ENCODE assay signal across 23 cellular contexts in genomic region chr3:60456180-60456579, GRCh38.
"Had no signal": no experiment of that assay in that cellular context is flagged by ENCODE, and none has a peak within 500 bp of the region (broad histone marks: within the 10 kb centered on the region; RNA-seq: fewer than 3 reads in every experiment).

No MANE protein-coding gene starts in this region.

- H3K4me3 Mint-ChIP-seq: activated CD4-positive, alpha-beta memory T cell treated with anti-CD3 and anti-CD28 coated beads, Interleukin-2, amount 10 ng/mL, durations not matched to agents 7 days and 5 days; activated naive CD8-positive, alpha-beta T cell treated with anti-CD3 and anti-CD28 coated beads, Interleukin-2, amount 50 U/mL, for 24 hours; activated T-helper 17 cell treated with anti-CD3 and anti-CD28 coated beads, Interleukin-2, amount 50 U/mL, for 72 hours; naive thymus-derived CD4-positive, alpha-beta T cell; neural progenitor cell; stimulated activated naive B cell treated with anti-CD40 and anti-IgM and Interleukin-4, amounts not matched to agents 10 μg/mL and 1 μg/mL and 100 μg/mL, for 72 hours; T-helper 17 cell had no signal

- H3K9me3 Mint-ChIP-seq: activated CD4-positive, alpha-beta memory T cell treated with anti-CD3 and anti-CD28 coated beads, Interleukin-2, amount 10 ng/mL, durations not matched to agents 7 days and 5 days; activated T-helper 17 cell treated with anti-CD3 and anti-CD28 coated beads, Interleukin-2, amount 50 U/mL, for 72 hours; neural progenitor cell had no signal

- H3K36me3 ChIP-seq: cardiac muscle cell, left ventricle myocardium inferior, neural progenitor cell, sigmoid colon, upper lobe of right lung had no signal

- H3K27me3 Mint-ChIP-seq: activated CD4-positive, alpha-beta memory T cell treated with anti-CD3 and anti-CD28 coated beads, Interleukin-2, amount 10 ng/mL, durations not matched to agents 7 days and 5 days; activated naive CD8-positive, alpha-beta T cell treated with anti-CD3 and anti-CD28 coated beads, Interleukin-2, amount 50 U/mL, for 24 hours; stimulated activated naive B cell treated with anti-CD40 and anti-IgM and Interleukin-4, amounts not matched to agents 10 μg/mL and 1 μg/mL and 100 μg/mL, for 72 hours; T-helper 17 cell had no signal

- H3K27ac Mint-ChIP-seq: activated CD4-positive, alpha-beta memory T cell treated with anti-CD3 and anti-CD28 coated beads, Interleukin-2, amount 10 ng/mL, durations not matched to agents 7 days and 5 days; activated naive CD8-positive, alpha-beta T cell treated with anti-CD3 and anti-CD28 coated beads, Interleukin-2, amount 50 U/mL, for 24 hours; activated T-helper 17 cell treated with anti-CD3 and anti-CD28 coated beads, Interleukin-2, amount 50 U/mL, for 72 hours; neural progenitor cell; stimulated activated naive B cell treated with anti-CD40 and anti-IgM and Interleukin-4, amounts not matched to agents 10 μg/mL and 1 μg/mL and 100 μg/mL, for 72 hours; T-helper 17 cell had no signal

- H3K36me3 Mint-ChIP-seq: neural progenitor cell; stimulated activated naive B cell treated with anti-CD40 and anti-IgM and Interleukin-4, amounts not matched to agents 10 μg/mL and 1 μg/mL and 100 μg/mL, for 72 hours had no signal

- DNase-seq: activated CD4-positive, alpha-beta memory T cell treated with anti-CD3 and anti-CD28 coated beads, Interleukin-2, amount 10 ng/mL, durations not matched to agents 7 days and 5 days; activated CD4-positive, alpha-beta T cell treated with anti-CD3 and anti-CD28 coated beads for 48 hours; activated CD4-positive, CD25-positive, alpha-beta regulatory T cell; activated naive CD8-positive, alpha-beta T cell treated with anti-CD3 and anti-CD28 coated beads, Interleukin-2, amount 50 U/mL, for 24 hours; dermis blood vessel endothelial cell; effector CD8-positive, alpha-beta T cell; erythroblast; foreskin melanocyte; glutamatergic neuron; left ventricle myocardium inferior; naive thymus-derived CD4-positive, alpha-beta T cell; posterior cingulate gyrus; sigmoid colon; stimulated activated CD4-positive, alpha-beta T cell treated with anti-CD3 and anti-CD28 coated beads, Interleukin-15, amount 100 ng/mL, for 24 hours; stimulated activated naive B cell treated with anti-CD40 and anti-IgM and Interleukin-4, amounts not matched to agents 10 μg/mL and 1 μg/mL and 100 μg/mL, for 72 hours; SW 1271; T-helper 17 cell; upper lobe of right lung had no signal

- H3K27me3 ChIP-seq: cardiac muscle cell, hepatocyte, neural progenitor cell, upper lobe of right lung had no signal

- H3K4me1 ChIP-seq: left ventricle myocardium inferior, neural progenitor cell, upper lobe of right lung had no signal

- H3K9ac ChIP-seq: neural progenitor cell had no signal

- H3K9me3 ChIP-seq: left ventricle myocardium inferior, sigmoid colon, upper lobe of right lung had no signal

- H3K27ac ChIP-seq: cardiac muscle cell, hepatocyte, left ventricle myocardium inferior, neural progenitor cell, sigmoid colon, upper lobe of right lung had no signal

- H3K4me1 Mint-ChIP-seq: activated CD4-positive, alpha-beta memory T cell treated with anti-CD3 and anti-CD28 coated beads, Interleukin-2, amount 10 ng/mL, durations not matched to agents 7 days and 5 days; neural progenitor cell; T-helper 17 cell had no signal

- ATAC-seq: activated naive CD8-positive, alpha-beta T cell treated with anti-CD3 and anti-CD28 coated beads, Interleukin-2, amount 50 U/mL, for 24 hours; activated T-helper 17 cell treated with anti-CD3 and anti-CD28 coated beads, Interleukin-2, amount 50 U/mL, for 72 hours; naive thymus-derived CD4-positive, alpha-beta T cell; T-helper 17 cell; upper lobe of right lung had no signal

- H3K4me3 ChIP-seq: cardiac muscle cell, hepatocyte, left ventricle myocardium inferior, neural progenitor cell, sigmoid colon, smooth muscle cell, upper lobe of right lung had no signal
